ENCODE assay signal across 16 cellular contexts in genomic region chr13:48563611-48564010, GRCh38. TPM values are rescaled to one million over a fixed set of nuclear protein-coding genes. Genes with fewer than 3 reads are reported as not detected.
DNase-seq lines count a peak whose midpoint lies in the region; ATAC-seq and TF ChIP-seq lines count a peak whose summit lies in the region.
"Had no signal": no experiment of that assay in that cellular context is flagged by ENCODE, and none has a peak within 500 bp of the region (broad histone marks: within the 10 kb centered on the region; RNA-seq: fewer than 3 reads in every experiment).

No MANE protein-coding gene starts in this region.

- intact Hi-C loops in activated CD8-positive, alpha-beta T cell treated with anti-CD3 and anti-CD28 coated beads for 36 hours (cut with micrococcal nuclease) = loop anchor here (2.0 kb wide), 2 partner anchors 59 to 161 kb away; no protein-coding TSS in a partner anchor
- intact Hi-C loops in adrenal gland (cut with DNase I) = no loop called here

- no peak for ATAC-seq in activated CD8-positive, alpha-beta T cell treated with anti-CD3 and anti-CD28 coated beads, Interleukin-2, amount 10 ng/mL, durations not matched to agents 7 days and 5 days
- ATAC-seq in activated CD8-positive, alpha-beta T cell treated with anti-CD3 and anti-CD28 coated beads for 36 hours = no peak
- no peak for ATAC-seq in HG02610 (IDR thresholded peaks at IDR 0.05; ENCODE audit: unreplicated experiment)
- ATAC-seq: A549 had no signal

- H3K36me3 ChIP-seq in KMS-11 (ENCODE audit: insufficient read depth) (no peaks in the 10 kb centered on the region), adrenal gland (replicated peaks in 1 of 2) (no peaks in the 10 kb centered on the region), neutrophil (no peaks in the 10 kb centered on the region)
- H3K36me3 ChIP-seq: SJCRH30 had no signal

- DNase-seq in activated CD8-positive, alpha-beta T cell treated with anti-CD3 and anti-CD28 coated beads, Interleukin-2, amount 10 ng/mL, durations not matched to agents 7 days and 5 days = peak; percentile 4
- DNase-seq in activated CD8-positive, alpha-beta T cell treated with anti-CD3 and anti-CD28 coated beads for 36 hours = no peak
- DNase-seq in adrenal gland = no peak
- DNase-seq in foreskin melanocyte = no peak
- no peak for DNase-seq in NCI-H446 treated with DMSO at 0.1 percent for 48 hours (lab: John Stamatoyannopoulos, UW)
- DNase-seq: H9, NCI-H1105 treated with DMSO at 0.1 percent for 48 hours, NCI-H1694 treated with DMSO at 0.1 percent for 48 hours, NCI-H69, PC-9, SJCRH30 had no signal

- H3K4me3 ChIP-seq in KMS-11 (IDR thresholded peaks at IDR 0.05; ENCODE audit: insufficient read depth, low read depth, low read length) (no peak overlapping the region), adrenal gland (no peak overlapping the region), neutrophil (ENCODE audit: low read depth in 1 of 2, low read length in 1 of 2) (peak overlapping the region in 1 of 2 experiments; percentile 37)
- H3K4me3 ChIP-seq: A549, PC-9, SJCRH30 had no signal

- TF ChIP-seq CTCF in activated CD8-positive, alpha-beta T cell treated with anti-CD3 and anti-CD28 coated beads for 36 hours (IDR thresholded peaks at IDR 0.05) = no peak
- TF ChIP-seq CTCF in KMS-11 (conservative IDR thresholded peaks at IDR 0.05; ENCODE audit: low read depth, low read length) (no peak), adrenal gland (IDR thresholded peaks at IDR 0.05) (no peak), neutrophil (IDR thresholded peaks at IDR 0.05) (no peak)

- H3K27me3 ChIP-seq in KMS-11 (ENCODE audit: insufficient read depth, low read depth) (peaks cover 23% of the 10 kb centered on the region; the same call in 1 of the 2 replicates), adrenal gland (no peaks in the 10 kb centered on the region), neutrophil (no peaks in the 10 kb centered on the region)
- H3K27me3 ChIP-seq: SJCRH30 had no signal

- H3K79me2 ChIP-seq in KMS-11 (ENCODE audit: insufficient read depth, low read depth) = no peaks in the 10 kb centered on the region

- H3K4me1 Mint-ChIP-seq in activated CD8-positive, alpha-beta T cell treated with anti-CD3 and anti-CD28 coated beads, Interleukin-2, amount 10 ng/mL, durations not matched to agents 7 days and 5 days (ENCODE audit: low read depth) = peaks cover 79% of the 10 kb centered on the region
- peaks cover 28% of the 10 kb centered on the region for H3K4me1 Mint-ChIP-seq in activated CD8-positive, alpha-beta T cell treated with anti-CD3 and anti-CD28 coated beads for 36 hours (ENCODE audit: low read depth)

- H3K27ac ChIP-seq in KMS-11 = no peak overlapping the region
- peak overlapping the region in 3 of 5 donors; percentile 57 to 66 (median 65) for H3K27ac ChIP-seq in adrenal gland
- H3K27ac ChIP-seq in neutrophil = peak overlapping the region; percentile 95
- H3K27ac ChIP-seq: A549, C4-2B, PC-9, SJCRH30 had no signal

- no peak overlapping the region for H2AFZ ChIP-seq in KMS-11 (ENCODE audit: low read depth)
- H2AFZ ChIP-seq: PC-9 had no signal

- H4K20me1 ChIP-seq in KMS-11 (ENCODE audit: insufficient read depth) = no peaks in the 10 kb centered on the region

- no peak overlapping the region for H3K27ac Mint-ChIP-seq in activated CD8-positive, alpha-beta T cell treated with anti-CD3 and anti-CD28 coated beads, Interleukin-2, amount 10 ng/mL, durations not matched to agents 7 days and 5 days
- H3K27ac Mint-ChIP-seq in activated CD8-positive, alpha-beta T cell treated with anti-CD3 and anti-CD28 coated beads for 36 hours = no peak overlapping the region
- H3K27ac Mint-ChIP-seq: H9 had no signal

- peaks cover 37% of the 10 kb centered on the region for H3K4me1 ChIP-seq in KMS-11 (ENCODE audit: low read depth, poor library complexity, severe bottlenecking)
- H3K4me1 ChIP-seq in adrenal gland (replicated peaks in 1 of 2) = peaks cover 29 to 46% of the 10 kb centered on the region in 2 donors
- peaks cover 77 to 84% of the 10 kb centered on the region in 2 experiments for H3K4me1 ChIP-seq in neutrophil (ENCODE audit: control insufficient read depth in 1 of 2, insufficient read depth in 1 of 2, low read depth in 1 of 2, low read length in 1 of 2)
- H3K4me1 ChIP-seq: A549, SJCRH30 had no signal

- peaks cover 20% of the 10 kb centered on the region for H3K9me3 Mint-ChIP-seq in activated CD8-positive, alpha-beta T cell treated with anti-CD3 and anti-CD28 coated beads, Interleukin-2, amount 10 ng/mL, durations not matched to agents 7 days and 5 days (ENCODE audit: insufficient read depth)
- H3K9me3 Mint-ChIP-seq in activated CD8-positive, alpha-beta T cell treated with anti-CD3 and anti-CD28 coated beads for 36 hours = no peaks in the 10 kb centered on the region
- H3K9me3 Mint-ChIP-seq: H9 had no signal

- peaks cover 13% of the 10 kb centered on the region for H3K27me3 Mint-ChIP-seq in activated CD8-positive, alpha-beta T cell treated with anti-CD3 and anti-CD28 coated beads, Interleukin-2, amount 10 ng/mL, durations not matched to agents 7 days and 5 days (ENCODE audit: low read depth)
- H3K27me3 Mint-ChIP-seq in activated CD8-positive, alpha-beta T cell treated with anti-CD3 and anti-CD28 coated beads for 36 hours = peaks cover 60% of the 10 kb centered on the region

- H3K36me3 Mint-ChIP-seq in activated CD8-positive, alpha-beta T cell treated with anti-CD3 and anti-CD28 coated beads, Interleukin-2, amount 10 ng/mL, durations not matched to agents 7 days and 5 days (ENCODE audit: low read depth) = peaks cover 46% of the 10 kb centered on the region
- no peaks in the 10 kb centered on the region for H3K36me3 Mint-ChIP-seq in activated CD8-positive, alpha-beta T cell treated with anti-CD3 and anti-CD28 coated beads for 36 hours (ENCODE audit: low read depth)

- H3K4me3 Mint-ChIP-seq in activated CD8-positive, alpha-beta T cell treated with anti-CD3 and anti-CD28 coated beads, Interleukin-2, amount 10 ng/mL, durations not matched to agents 7 days and 5 days = no peak overlapping the region
- H3K4me3 Mint-ChIP-seq in activated CD8-positive, alpha-beta T cell treated with anti-CD3 and anti-CD28 coated beads for 36 hours = no peak overlapping the region
- H3K4me3 Mint-ChIP-seq: H9 had no signal

- H3K9me3 ChIP-seq in adrenal gland (replicated peaks in 1 of 3) = no peaks in the 10 kb centered on the region
- H3K9me3 ChIP-seq in neutrophil = no peaks in the 10 kb centered on the region
- H3K9me3 ChIP-seq: A549, SJCRH30 had no signal

- H3K9ac ChIP-seq in KMS-11 = no peak overlapping the region

- CTCF ChIA-PET in activated CD8-positive, alpha-beta T cell treated with anti-CD3 and anti-CD28 coated beads, Interleukin-2, amount 10 ng/mL, durations not matched to agents 7 days and 5 days (lab: Charles Lee) = interaction anchor here (1.0 to 4.0 kb wide), 3 partner anchors 11 to 68 kb away, joined by 3 to 29 read pairs (median 3); no protein-coding TSS in a partner anchor
- CTCF ChIA-PET in activated CD8-positive, alpha-beta T cell treated with anti-CD3 and anti-CD28 coated beads for 36 hours (lab: Charles Lee) = interaction anchor here (0.8 to 1.5 kb wide), 5 partner anchors 10 to 239 kb away, joined by 3 to 6 read pairs (median 3); no protein-coding TSS in a partner anchor

- no peak for TF ChIP-seq POLR2A in adrenal gland (IDR thresholded peaks at IDR 0.05)

- POLR2A ChIA-PET in activated CD8-positive, alpha-beta T cell treated with anti-CD3 and anti-CD28 coated beads, Interleukin-2, amount 10 ng/mL, durations not matched to agents 7 days and 5 days (lab: Charles Lee) = interaction anchor here (2.5 kb wide), 1 partner anchor 31 kb away, joined by 8 read pairs; the partner anchor contains the start of gene RCBTB2
- POLR2A ChIA-PET in activated CD8-positive, alpha-beta T cell treated with anti-CD3 and anti-CD28 coated beads for 36 hours (lab: Charles Lee) = interaction anchor here (1.5 kb wide), 1 partner anchor 69 kb away, joined by 3 read pairs; no protein-coding TSS in a partner anchor

- H3K4me2 ChIP-seq in KMS-11 = peak overlapping the region; percentile 45; the same call in 1 of the 2 replicates
- H3K4me2 ChIP-seq: A549, PC-9 had no signal

RNA-seq across cellular contexts. Expression of gene RCBTB2, which starts 30.7 kb away (rescaled TPM):
- 10 to 100 TPM; 31.0 to 31.5 TPM for total RNA-seq in activated CD8-positive, alpha-beta T cell treated with anti-CD3 and anti-CD28 coated beads, Interleukin-2, amount 10 ng/mL, durations not matched to agents 7 days and 5 days
- 1 to 10 TPM; 1.6 to 2.2 TPM for total RNA-seq in activated CD8-positive, alpha-beta T cell treated with anti-CD3 and anti-CD28 coated beads for 36 hours
- total RNA-seq in adrenal gland = 10 to 100 TPM in 6 of 8 donors, 1 to 10 TPM in 2; 9.8 to 29.0 (median 15.2) TPM
- 10 to 100 TPM; 14.0 to 36.4 (median 20.0) TPM for polyA plus RNA-seq in adrenal gland
